ENCODE assay signal across 8 cellular contexts in the genomic region with DNA sequence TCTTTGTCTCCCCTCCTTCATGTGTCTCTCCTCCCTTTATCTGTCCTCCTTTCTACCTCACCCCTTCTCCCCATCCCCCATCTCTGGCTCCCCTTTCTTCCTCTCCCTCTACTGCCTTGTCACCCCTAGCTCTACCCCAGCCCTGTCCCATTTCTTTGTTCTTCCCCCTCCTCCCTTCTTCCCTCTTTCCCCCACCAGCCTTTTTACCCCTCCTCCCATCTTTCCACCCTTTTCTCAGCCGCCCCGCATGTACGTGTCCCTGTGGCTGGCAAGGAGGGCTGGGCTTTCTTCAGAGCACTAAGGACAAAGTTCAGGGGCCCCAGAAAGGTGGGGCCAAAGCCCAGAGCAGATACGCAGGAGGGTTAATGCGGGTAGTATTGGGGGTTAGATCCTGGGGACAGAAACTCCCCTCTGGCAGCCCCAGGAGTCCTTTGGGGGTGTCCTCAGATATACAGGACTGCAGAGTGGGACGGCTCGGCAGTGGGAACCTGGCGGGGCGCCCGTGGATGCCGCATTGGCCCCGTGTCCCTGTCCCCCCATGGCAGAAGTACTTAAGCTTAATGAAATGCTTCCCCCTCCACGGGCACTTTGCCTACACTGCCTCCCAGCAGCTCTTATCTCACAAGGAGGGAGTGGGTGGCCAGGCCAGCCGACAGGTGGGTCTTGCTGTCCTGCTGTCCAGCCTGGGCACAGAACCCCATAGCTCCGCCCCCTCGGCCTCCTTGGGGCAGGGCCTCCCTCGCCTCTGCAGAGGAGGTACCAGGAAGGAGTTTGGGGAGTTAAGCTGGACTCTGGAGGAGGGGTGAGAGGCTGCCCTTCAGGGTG. TPM values are rescaled to one million over a fixed set of nuclear protein-coding genes. Genes with fewer than 3 reads are reported as not detected.
DNase-seq lines count a peak whose midpoint lies in the region; ATAC-seq, FAIRE-seq and TF ChIP-seq lines count a peak whose summit lies in the region.

No MANE protein-coding gene starts in this region.

- H3K4me2 ChIP-seq in astrocyte (ENCODE audit: low read length) = peak overlapping the region; percentile 38

- no peak overlapping the region for H3K27ac ChIP-seq in astrocyte (ENCODE audit: low read depth, low read length)
- H3K27ac ChIP-seq in suprapubic skin = peak overlapping the region; percentile 91

- peaks cover 2% of the 10 kb centered on the region for H3K27me3 Mint-ChIP-seq in astrocyte (ENCODE audit: low read depth, unreplicated experiment)

- H3K9me3 ChIP-seq in astrocyte (ENCODE audit: insufficient read depth, low read depth, low read length) (no peaks in the 10 kb centered on the region), suprapubic skin (no peaks in the 10 kb centered on the region)

- H3K4me1 ChIP-seq in astrocyte (ENCODE audit: insufficient read depth, low read length) = peaks cover 51% of the 10 kb centered on the region
- H3K4me1 ChIP-seq in suprapubic skin = peaks cover 98% of the 10 kb centered on the region

- TF ChIP-seq CTCF in astrocyte (IDR thresholded peaks at IDR 0.05; ENCODE audit: insufficient read depth, low read depth, low read length) = no peak
- TF ChIP-seq CTCF in suprapubic skin (IDR thresholded peaks at IDR 0.05) = no peak

- ATAC-seq in HG03039 (IDR thresholded peaks at IDR 0.05; ENCODE audit: unreplicated experiment) = no peak

- peaks cover 6% of the 10 kb centered on the region for H3K36me3 Mint-ChIP-seq in astrocyte (ENCODE audit: low read depth, unreplicated experiment)

- H3K4me1 Mint-ChIP-seq in astrocyte (ENCODE audit: low read depth, unreplicated experiment) = peaks cover 51% of the 10 kb centered on the region

- TF ChIP-seq EP300 in suprapubic skin (IDR thresholded peaks at IDR 0.05) = no peak

- peaks cover 1% of the 10 kb centered on the region for H3K9me3 Mint-ChIP-seq in astrocyte (ENCODE audit: unreplicated experiment)

- H3K27ac Mint-ChIP-seq in astrocyte (ENCODE audit: unreplicated experiment) = peak overlapping the region; percentile 26

- peak; percentile 26 for DNase-seq in NCI-H2227 (lab: John Stamatoyannopoulos, UW; ENCODE audit: unreplicated experiment)
- DNase-seq in NCI-H2227 treated with DMSO at 0.1 percent for 48 hours (lab: John Stamatoyannopoulos, UW) = no peak
- DNase-seq in astrocyte (ENCODE audit: low read depth) = no peak
- DNase-seq in medulla oblongata (ENCODE audit: extremely low spot score) = peak; percentile 75
- DNase-seq in suprapubic skin (ENCODE audit: low spot score in 2 of 2) = no peak
- no peak for DNase-seq in NCI-H1694 (lab: John Stamatoyannopoulos, UW)
- DNase-seq in stimulated activated CD4-positive, alpha-beta T cell treated with anti-CD3 and anti-CD28 coated beads, Interleukin-4, amount 100 ng/mL, for 24 hours = no peak

- H3K27me3 ChIP-seq in astrocyte (ENCODE audit: insufficient read depth, low read length) (no peaks in the 10 kb centered on the region), suprapubic skin (no peaks in the 10 kb centered on the region)

- no peak for TF ChIP-seq POLR2A in suprapubic skin (IDR thresholded peaks at IDR 0.05)

- H3K4me3 Mint-ChIP-seq in astrocyte (ENCODE audit: unreplicated experiment) = peak overlapping the region; percentile 57

- peaks cover 31% of the 10 kb centered on the region for H4K20me1 ChIP-seq in astrocyte (ENCODE audit: insufficient read depth, low read length)

- no peak overlapping the region for H2AFZ ChIP-seq in astrocyte (ENCODE audit: low read depth, low read length)

- peaks cover 32% of the 10 kb centered on the region for H3K79me2 ChIP-seq in astrocyte (ENCODE audit: insufficient read depth, low read length)

- no peak overlapping the region for H3K4me3 ChIP-seq in astrocyte (ENCODE audit: insufficient read depth, low read depth, low read length)
- H3K4me3 ChIP-seq in suprapubic skin = peak overlapping the region; percentile 31

- 28% methylated on average over 16 of the region's 17 CpGs for WGBS in suprapubic skin

- H3K9ac ChIP-seq in astrocyte (ENCODE audit: low read length) = no peak overlapping the region

- FAIRE-seq in astrocyte (lab: Jason Lieb, UNC) = no peak

- H3K36me3 ChIP-seq in astrocyte (ENCODE audit: insufficient read depth, low read length) = no peaks in the 10 kb centered on the region
- peaks cover 8% of the 10 kb centered on the region for H3K36me3 ChIP-seq in suprapubic skin

RNA-seq across cellular contexts. Expression of gene THRA, which starts 8.3 kb away (rescaled TPM):
- 16.7 and 20.4 TPM in 2 replicates for total RNA-seq in astrocyte
- 10 to 100 TPM; 32.6 to 69.9 (median 48.9) TPM for total RNA-seq in suprapubic skin

RNA-seq across cellular contexts. Expression of gene MED24, which starts 16.9 kb away (rescaled TPM):
- total RNA-seq in astrocyte = 49.2 and 56.4 TPM in 2 replicates
- total RNA-seq in suprapubic skin = 100 to 1,000 TPM in 1 of 4 donors, 10 to 100 TPM in 3; 67.4 to 198 (median 80.3) TPM

RNA-seq across cellular contexts. Expression of gene NR1D1, which starts 29.3 kb away (rescaled TPM):
- total RNA-seq in astrocyte (8.7 and 10.1 TPM in 2 replicates), suprapubic skin (100 to 1,000 TPM in 2 of 4 donors, 10 to 100 TPM in 2; 62.1 to 184 (median 96.0) TPM)

RNA-seq across cellular contexts. Expression of gene MSL1, which starts 50.7 kb away (rescaled TPM):
- total RNA-seq in astrocyte = 81.9 and 83.3 TPM in 2 replicates
- 100 to 1,000 TPM in 1 of 4 donors, 10 to 100 TPM in 3; 69.3 to 166 (median 86.9) TPM for total RNA-seq in suprapubic skin

RNA-seq across cellular contexts. Expression of gene CSF3, which starts 55.9 kb away (rescaled TPM):
- total RNA-seq in astrocyte (not detected in 2 replicates), suprapubic skin (1 to 10 TPM in 1 of 4 donors, not detected in 3; 5.0 TPM)

Comparison
In these comparisons a context has a peak if more than half of its experiments do, and no peak if none do; other contexts are left out.
1. DNase-seq: peak in NCI-H2227 (single experiment) and medulla oblongata (single experiment); none in NCI-H2227 treated with DMSO at 0.1 percent for 48 hours (single experiment), astrocyte (single experiment), suprapubic skin (0 of 2), NCI-H1694 (single experiment) and stimulated activated CD4-positive, alpha-beta T cell treated with anti-CD3 and anti-CD28 coated beads, Interleukin-4, amount 100 ng/mL, for 24 hours (single experiment).